ENCODE assay signal across 20 cellular contexts in genomic region chr2:159880729-159881128, GRCh38.
"Had no signal": no experiment of that assay in that cellular context is flagged by ENCODE, and none has a peak within 500 bp of the region (broad histone marks: within the 10 kb centered on the region; RNA-seq: fewer than 3 reads in every experiment).

No MANE protein-coding gene starts in this region.

- DNase-seq: activated CD4-positive, CD25-positive, alpha-beta regulatory T cell treated with anti-CD3 and anti-CD28 coated beads, Interleukin-2, amount 50 U/mL, for 72 hours; activated CD8-positive, alpha-beta memory T cell treated with anti-CD3 and anti-CD28 coated beads, Interleukin-2, amount 50 U/mL, for 4 hours; activated naive CD4-positive, alpha-beta T cell treated with Interleukin-2 at 50 U/mL for 16 hours; aorta; brain microvascular endothelial cell; colonic mucosa; foreskin keratinocyte; left cardiac atrium; mesenchymal stem cell; mucosa of descending colon; naive B cell; psoas muscle; right cardiac atrium; stimulated activated CD4-positive, alpha-beta T cell treated with anti-CD3 and anti-CD28 coated beads, Interleukin-2, amount 100 ng/mL, for 24 hours; transverse colon; uterus had no signal

- H2AFZ ChIP-seq: hepatocyte had no signal

- H3K4me3 ChIP-seq: colonic mucosa, hepatocyte, mucosa of descending colon, psoas muscle, transverse colon, uterus had no signal

- H3K4me2 ChIP-seq: hepatocyte had no signal

- ATAC-seq: foreskin keratinocyte, left cardiac atrium, mucosa of descending colon, psoas muscle, right cardiac atrium had no signal

- H3K27me3 Mint-ChIP-seq: central memory CD8-positive, alpha-beta T cell; naive B cell; stimulated activated naive CD8-positive, alpha-beta T cell treated with anti-CD3 and anti-CD28 coated beads, Interleukin-15, Interleukin-2, amounts not matched to agents 100 ng/mL and 50 ng/mL, for 24 hours had no signal

- H3K4me3 Mint-ChIP-seq: central memory CD8-positive, alpha-beta T cell; naive B cell; stimulated activated naive CD8-positive, alpha-beta T cell treated with anti-CD3 and anti-CD28 coated beads, Interleukin-15, Interleukin-2, amounts not matched to agents 100 ng/mL and 50 ng/mL, for 24 hours; T-helper 2 cell treated with Interferon-gamma antibody and Interleukin-4, amounts not matched to agents 5 μg/mL and 100 μg/mL, for 36 hours had no signal

- H3K27ac Mint-ChIP-seq: T-helper 2 cell treated with Interferon-gamma antibody and Interleukin-4, amounts not matched to agents 5 μg/mL and 100 μg/mL, for 36 hours had no signal

- H3K36me3 ChIP-seq: brain microvascular endothelial cell, transverse colon, uterus had no signal

- H3K27me3 ChIP-seq: brain microvascular endothelial cell, colonic mucosa, foreskin keratinocyte, hepatocyte, transverse colon, uterus had no signal

- H3K27ac ChIP-seq: brain microvascular endothelial cell, colonic mucosa, foreskin keratinocyte, hepatocyte, psoas muscle, transverse colon, uterus had no signal

- H3K79me2 ChIP-seq: hepatocyte had no signal

- H3K4me1 ChIP-seq: colonic mucosa, psoas muscle, transverse colon, uterus had no signal

- H3K9me3 ChIP-seq: colonic mucosa, mucosa of descending colon, psoas muscle, transverse colon, uterus had no signal

- H3K9me3 Mint-ChIP-seq: central memory CD8-positive, alpha-beta T cell; naive B cell; stimulated activated naive CD8-positive, alpha-beta T cell treated with anti-CD3 and anti-CD28 coated beads, Interleukin-15, Interleukin-2, amounts not matched to agents 100 ng/mL and 50 ng/mL, for 24 hours; T-helper 2 cell treated with Interferon-gamma antibody and Interleukin-4, amounts not matched to agents 5 μg/mL and 100 μg/mL, for 36 hours had no signal
